Comparison of ENCODE assay signal across 1 cellular context in the genomic region with DNA sequence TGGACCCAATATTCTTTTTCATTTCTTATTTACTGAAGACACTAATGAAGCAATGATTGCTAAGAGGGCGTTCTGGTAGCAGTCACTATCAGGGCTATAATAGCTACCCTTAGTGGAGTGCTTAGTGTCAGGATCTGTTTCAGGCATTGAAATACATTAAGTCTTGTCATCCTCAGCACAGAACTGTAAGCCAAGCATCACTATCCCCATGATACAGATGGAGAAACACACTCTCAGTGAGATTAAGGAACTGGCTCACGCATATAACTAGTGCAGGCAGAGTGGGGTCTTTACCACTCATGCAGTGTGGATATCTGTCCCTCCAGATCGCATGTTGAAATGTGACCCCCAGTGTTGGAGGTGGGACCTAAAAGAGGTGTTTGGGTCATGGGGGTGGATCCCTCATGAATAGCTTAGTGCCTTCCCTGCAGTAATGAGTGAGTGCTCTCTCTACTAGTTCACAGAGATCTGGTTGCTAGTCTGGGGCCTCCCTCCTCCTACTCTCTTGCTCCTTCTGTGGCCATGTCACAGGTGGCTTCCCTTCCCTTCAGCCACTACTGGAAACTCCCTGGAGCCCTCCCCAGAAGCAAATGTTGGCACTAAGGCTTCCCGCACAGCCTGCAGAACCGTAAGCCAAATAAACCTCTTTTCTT.
A peak's percentile ranks its signal among the peaks of the same experiment; 100 is the strongest.
TF ChIP-seq lines count a peak whose summit lies in the region.

No MANE protein-coding gene starts in this region.

TF ChIP-seq in K562, 482 proteins besides CTCF, POLR2A, EP300 and RAD21:
- TF ChIP-seq, protein P1, sequence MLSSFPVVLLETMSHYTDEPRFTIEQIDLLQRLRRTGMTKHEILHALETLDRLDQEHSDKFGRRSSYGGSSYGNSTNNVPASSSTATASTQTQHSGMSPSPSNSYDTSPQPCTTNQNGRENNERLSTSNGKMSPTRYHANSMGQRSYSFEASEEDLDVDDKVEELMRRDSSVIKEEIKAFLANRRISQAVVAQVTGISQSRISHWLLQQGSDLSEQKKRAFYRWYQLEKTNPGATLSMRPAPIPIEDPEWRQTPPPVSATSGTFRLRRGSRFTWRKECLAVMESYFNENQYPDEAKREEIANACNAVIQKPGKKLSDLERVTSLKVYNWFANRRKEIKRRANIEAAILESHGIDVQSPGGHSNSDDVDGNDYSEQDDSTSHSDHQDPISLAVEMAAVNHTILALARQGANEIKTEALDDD (IDR thresholded peaks at IDR 0.05), result peak; percentile 47; the same call in 1 of the 2 replicates
- peak; percentile 82 for TF ChIP-seq ZNF766 (CRISPR knock-in tag; conservative IDR thresholded peaks at IDR 0.05)
- TF ChIP-seq CEBPB (tag; IDR thresholded peaks at IDR 0.05), result peak; percentile 86
- TF ChIP-seq CEBPG (CRISPR knock-in tag; IDR thresholded peaks at IDR 0.05), result no peak
- TF ChIP-seq CEBPG (tag; conservative IDR thresholded peaks at IDR 0.05 in 1 of 2, IDR thresholded peaks at IDR 0.05 in 1 of 2), result peak; percentile 18 to 44; a peak in 2 of 4 replicates
- peak; percentile 38; the same call in 1 of the 2 replicates for TF ChIP-seq SPI1 (IDR thresholded peaks at IDR 0.05; ENCODE audit: borderline replicate concordance, low read depth, low read length)
- TF ChIP-seq ZNF780A (CRISPR knock-in tag; IDR thresholded peaks at IDR 0.05), result no peak
